ENCODE assay signal across 9 cellular contexts in the genomic region with DNA sequence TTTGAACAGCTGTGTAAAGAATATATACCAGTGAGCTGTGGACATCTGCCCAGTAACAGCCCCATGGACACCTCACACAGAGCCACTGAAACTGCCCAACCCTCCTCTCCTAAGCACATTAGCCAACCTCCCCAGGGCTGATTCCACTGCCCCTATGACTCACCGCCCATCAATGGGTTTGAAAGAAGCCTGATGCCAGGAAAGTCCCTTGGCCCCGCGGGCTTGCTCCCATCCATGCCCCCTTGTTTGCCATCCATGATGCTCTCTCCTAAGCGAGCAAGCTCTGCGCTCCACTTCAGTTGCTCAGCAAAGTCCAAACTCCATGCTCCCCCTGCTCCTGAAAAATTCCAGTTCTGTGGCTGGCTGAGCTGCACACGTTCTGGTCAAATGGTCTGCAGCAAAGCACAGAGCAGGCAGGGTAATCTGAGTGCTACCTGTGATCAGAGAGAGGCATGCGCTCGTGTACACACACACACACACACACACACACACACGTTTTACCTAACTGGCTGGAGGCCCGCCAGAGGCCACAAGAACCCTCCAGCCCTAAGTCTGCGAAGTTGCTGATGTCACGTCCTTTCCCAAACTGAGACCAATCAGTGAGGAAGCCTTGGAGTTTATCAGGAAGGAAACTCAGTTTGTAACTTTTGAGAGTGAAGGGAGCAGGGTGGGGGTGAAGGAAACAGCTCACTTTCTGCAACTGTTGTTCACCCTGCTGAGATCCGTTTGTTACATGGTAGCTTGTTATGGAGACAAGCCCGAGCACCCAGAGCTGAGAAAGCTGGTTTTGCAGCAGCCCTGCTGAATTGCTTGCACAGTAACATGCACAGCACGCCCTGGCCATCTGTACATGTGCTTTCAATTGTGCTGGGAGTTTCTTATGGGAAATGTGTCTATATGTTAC. TPM values are rescaled to one million over a fixed set of nuclear protein-coding genes. Genes with fewer than 3 reads are reported as not detected.
A peak's percentile ranks its signal among the peaks of the same experiment; 100 is the strongest.
DNase-seq lines count a peak whose midpoint lies in the region; ATAC-seq and TF ChIP-seq lines count a peak whose summit lies in the region.
"Had no signal": no experiment of that assay in that cellular context is flagged by ENCODE, and none has a peak within 500 bp of the region (broad histone marks: within the 10 kb centered on the region; RNA-seq: fewer than 3 reads in every experiment).

Gene ASB9 (minus strand): TSS at position 466 of the 904 bp plus-strand sequence. CDS start 209 bp downstream, at position 257.

- H3K4me3 ChIP-seq in SJSA1 = no peak within 1 kb of the TSS

- peak; percentile 36 to 57 for DNase-seq in SJSA1 (ENCODE audit: low read depth in 1 of 2, low spot score in 2 of 2)
- peak; percentile 10 to 75 for DNase-seq in dermis microvascular lymphatic vessel endothelial cell (ENCODE audit: low read depth in 2 of 2)
- peak in 1 of 2 experiments; percentile 37 for DNase-seq in mesothelial cell of epicardium (ENCODE audit: low spot score in 2 of 2, unreplicated experiment in 2 of 2)
- DNase-seq in middle frontal gyrus (ENCODE audit: extremely low spot score, low spot score) = no peak
- DNase-seq in OCI-M2 (lab: John Stamatoyannopoulos, UW; ENCODE audit: unreplicated experiment) = no peak
- DNase-seq: activated B cell treated with CpG ODN at 0.5 μM for 24 hours had no signal

- H3K27ac Mint-ChIP-seq in mesothelial cell of epicardium = peak within 1 kb of the TSS; percentile 64
- H3K27ac Mint-ChIP-seq: activated B cell treated with CpG ODN at 0.5 μM for 24 hours had no signal

- peak within 1 kb of the TSS; percentile 46 for H3K4me3 Mint-ChIP-seq in mesothelial cell of epicardium
- H3K4me3 Mint-ChIP-seq: activated B cell treated with CpG ODN at 0.5 μM for 24 hours had no signal

- H3K4me1 Mint-ChIP-seq in mesothelial cell of epicardium = peaks cover 8% of the 10 kb centered on the region
- H3K4me1 Mint-ChIP-seq: activated B cell treated with CpG ODN at 0.5 μM for 24 hours had no signal

- H3K27ac ChIP-seq in SJSA1 = no peak within 1 kb of the TSS

- TF ChIP-seq CTCF in mesothelial cell of epicardium (IDR thresholded peaks at IDR 0.05; ENCODE audit: unreplicated experiment) = no peak

- H3K27me3 ChIP-seq in SJSA1 (replicated peaks) = no peaks in the 10 kb centered on the region

- no peaks in the 10 kb centered on the region for H3K36me3 Mint-ChIP-seq in mesothelial cell of epicardium

- ATAC-seq in HG02763 (IDR thresholded peaks at IDR 0.05; ENCODE audit: unreplicated experiment) = peak; percentile 53
- ATAC-seq in GM21381 (IDR thresholded peaks at IDR 0.05; ENCODE audit: unreplicated experiment) = no peak

- peak within 1 kb of the TSS; percentile 44 for H3K9ac ChIP-seq in ES-I3 (ENCODE audit: low read depth, low read length)

- H3K36me3 ChIP-seq in ES-I3 (ENCODE audit: insufficient read depth, low read length) (no peaks in the 10 kb centered on the region), SJSA1 (no peaks in the 10 kb centered on the region)

- H3K9me3 ChIP-seq in ES-I3 (ENCODE audit: control insufficient read depth, insufficient read depth, low read length) (no peaks in the 10 kb centered on the region; the same call in none of the 2 replicates), SJSA1 (replicated peaks) (no peaks in the 10 kb centered on the region)

- H3K9me3 Mint-ChIP-seq in mesothelial cell of epicardium = peaks cover 20% of the 10 kb centered on the region
- H3K9me3 Mint-ChIP-seq: activated B cell treated with CpG ODN at 0.5 μM for 24 hours had no signal

- H3K27me3 Mint-ChIP-seq in mesothelial cell of epicardium (ENCODE audit: low read depth) = no peaks in the 10 kb centered on the region
- H3K27me3 Mint-ChIP-seq: activated B cell treated with CpG ODN at 0.5 μM for 24 hours had no signal

- peaks cover 13% of the 10 kb centered on the region for H3K4me1 ChIP-seq in ES-I3 (ENCODE audit: insufficient read depth, low read length)
- H3K4me1 ChIP-seq in SJSA1 (replicated peaks) = peaks cover 5% of the 10 kb centered on the region

RNA-seq across cellular contexts. Expression of gene ASB9, which starts in this region (rescaled TPM):
- total RNA-seq in SJSA1 (2014; rRNA removed; shearing (Covaris generic)) = 1.4 and 3.4 TPM in 2 replicates
- 2.9 and 4.1 TPM in 2 replicates for total RNA-seq in dermis microvascular lymphatic vessel endothelial cell
- total RNA-seq in mesothelial cell of epicardium = 1.3 to 2.1 TPM (median 1.3 TPM) in 3 replicates
- total RNA-seq: activated B cell treated with CpG ODN at 0.5 μM for 24 hours had no signal

Comparison
In these comparisons a context has a peak if more than half of its experiments do, and no peak if none do; other contexts are left out.
1. DNase-seq: peak in SJSA1 (2 of 2) and dermis microvascular lymphatic vessel endothelial cell (2 of 2); none in middle frontal gyrus (single experiment) and OCI-M2 (single experiment).